28 cellular contexts compared by ENCODE assay signal in genomic region chr4:14580061-14580460, GRCh38.
"Had no signal": no experiment of that assay in that cellular context is flagged by ENCODE, and none has a peak within 500 bp of the region (broad histone marks: within the 10 kb centered on the region; RNA-seq: fewer than 3 reads in every experiment).

No MANE protein-coding gene starts in this region.

- H3K9me3 ChIP-seq: ovary, psoas muscle, spleen, suprapubic skin, testis, tibial artery, transverse colon, upper lobe of right lung, uterus had no signal

- ATAC-seq: natural killer cell; psoas muscle; right cardiac atrium; sciatic nerve; stimulated activated memory B cell treated with anti-CD40 and anti-IgM and Interleukin-4, amounts not matched to agents 10 μg/mL and 1 μg/mL and 100 μg/mL, for 72 hours; stimulated activated naive CD8-positive, alpha-beta T cell treated with anti-CD3 and anti-CD28 coated beads, Interleukin-15, amount 100 ng/mL, for 72 hours; stimulated activated naive CD8-positive, alpha-beta T cell treated with anti-CD3 and anti-CD28 coated beads, Interleukin-15, Interleukin-2, amounts not matched to agents 100 U/mL and 50 U/mL, for 24 hours; upper lobe of right lung had no signal

- H3K36me3 ChIP-seq: neural progenitor cell, ovary, spleen, suprapubic skin, tibial artery, transverse colon, upper lobe of right lung, uterus had no signal

- H2AFZ ChIP-seq: neural progenitor cell, parathyroid adenoma had no signal

- H3K4me3 ChIP-seq: neural progenitor cell, ovary, psoas muscle, skin epidermis, smooth muscle cell, spleen, suprapubic skin, testis, tibial artery, transverse colon, upper lobe of right lung, uterus had no signal

- H3K27me3 ChIP-seq: neural progenitor cell, ovary, spleen, suprapubic skin, testis, tibial artery, transverse colon, upper lobe of right lung, uterus had no signal

- H3K9ac ChIP-seq: neural progenitor cell, parathyroid adenoma had no signal

- DNase-seq: natural killer cell; occipital lobe; ovary; posterior cingulate gyrus; psoas muscle; right cardiac atrium; spleen; stimulated activated CD4-positive, alpha-beta T cell treated with anti-CD3 and anti-CD28 coated beads, Interleukin-12 subunit alpha, Interleukin-12 subunit beta, amount 100 ng/mL, for 4 hours; stimulated activated CD4-positive, alpha-beta T cell treated with anti-CD3 and anti-CD28 coated beads, Interleukin-1b, Interleukin-23, amount 100 ng/mL, for 48 hours; stimulated activated CD4-positive, alpha-beta T cell treated with anti-CD3 and anti-CD28 coated beads, Interleukin-4, amount 100 ng/mL, for 1 hour; stimulated activated CD4-positive, alpha-beta T cell treated with anti-CD3 and anti-CD28 coated beads, Interleukin-4, amount 100 ng/mL, for 4 hours; stimulated activated CD8-positive, alpha-beta memory T cell treated with anti-CD3 and anti-CD28 coated beads, Interleukin-4, amount 100 ng/mL, for 48 hours; stimulated activated naive CD4-positive, alpha-beta T cell; stimulated activated naive CD8-positive, alpha-beta T cell treated with anti-CD3 and anti-CD28 coated beads, Interleukin-15, amount 100 ng/mL, for 72 hours; stimulated activated naive CD8-positive, alpha-beta T cell treated with anti-CD3 and anti-CD28 coated beads, Interleukin-15, Interleukin-2, amounts not matched to agents 100 U/mL and 50 U/mL, for 24 hours; substantia nigra; testis; tibial artery; transverse colon; upper lobe of right lung; uterus had no signal

- H3K4me2 ChIP-seq: neural progenitor cell, smooth muscle cell had no signal

- H3K4me1 ChIP-seq: parathyroid adenoma, psoas muscle, spleen, suprapubic skin, testis, tibial artery, transverse colon, upper lobe of right lung, uterus had no signal

- H3K79me2 ChIP-seq: parathyroid adenoma had no signal

- H3K27ac ChIP-seq: neural progenitor cell, ovary, parathyroid adenoma, psoas muscle, skin epidermis, spleen, suprapubic skin, testis, tibial artery, transverse colon, upper lobe of right lung, uterus had no signal
